ENCODE assay signal across 28 cellular contexts in genomic region chr6:73421534-73421933, GRCh38. TPM values are rescaled to one million over a fixed set of nuclear protein-coding genes. Genes with fewer than 3 reads are reported as not detected.
A peak's percentile ranks its signal among the peaks of the same experiment; 100 is the strongest.
DNase-seq lines count a peak whose midpoint lies in the region; ATAC-seq and TF ChIP-seq lines count a peak whose summit lies in the region.
"Had no signal": no experiment of that assay in that cellular context is flagged by ENCODE, and none has a peak within 500 bp of the region (broad histone marks: within the 10 kb centered on the region; RNA-seq: fewer than 3 reads in every experiment).

No MANE protein-coding gene starts in this region.

- H3K4me3 Mint-ChIP-seq in T-helper 1 cell treated with Interleukin-12 subunit alpha and Interleukin-12 subunit beta and Interleukin-4 antibody, amounts not matched to agents 30 μg/mL and 1 μg/mL, for 36 hours, result peak overlapping the region; percentile 17
- no peak overlapping the region for H3K4me3 Mint-ChIP-seq in CD8-positive, alpha-beta T cell
- H3K4me3 Mint-ChIP-seq in activated T-helper 1 cell treated with anti-CD3 and anti-CD28 coated beads, Interleukin-12 subunit alpha, Interleukin-12 subunit beta, Interleukin-2, Interleukin-4 antibody, amounts not matched to agents 30 ng/mL and 10 ng/mL and 1 ng/mL, durations not matched to agents 14 hours and 24 hours and 36 hours, result peak overlapping the region; percentile 22
- H3K4me3 Mint-ChIP-seq in naive thymus-derived CD8-positive, alpha-beta T cell, result peak overlapping the region in 5 of 10 donors; percentile 33 to 70 (median 49)
- H3K4me3 Mint-ChIP-seq: HFFc6 had no signal

- peaks cover 21% of the 10 kb centered on the region for H3K4me1 Mint-ChIP-seq in T-helper 1 cell treated with Interleukin-12 subunit alpha and Interleukin-12 subunit beta and Interleukin-4 antibody, amounts not matched to agents 30 μg/mL and 1 μg/mL, for 36 hours (ENCODE audit: low read depth)
- H3K4me1 Mint-ChIP-seq in CD8-positive, alpha-beta T cell (ENCODE audit: low read depth), result peaks cover 24% of the 10 kb centered on the region
- peaks cover 25% of the 10 kb centered on the region for H3K4me1 Mint-ChIP-seq in activated T-helper 1 cell treated with anti-CD3 and anti-CD28 coated beads, Interleukin-12 subunit alpha, Interleukin-12 subunit beta, Interleukin-2, Interleukin-4 antibody, amounts not matched to agents 30 ng/mL and 10 ng/mL and 1 ng/mL, durations not matched to agents 14 hours and 24 hours and 36 hours (ENCODE audit: low read depth)
- peaks cover 4 to 22% (median 15%) of the 10 kb centered on the region in 4 donors for H3K4me1 Mint-ChIP-seq in naive thymus-derived CD8-positive, alpha-beta T cell

- H3K4me1 ChIP-seq in CD8-positive, alpha-beta T cell (ENCODE audit: insufficient read depth, low read length), result peaks cover 20% of the 10 kb centered on the region
- H3K4me1 ChIP-seq: gastroesophageal sphincter, transverse colon had no signal

- no peaks in the 10 kb centered on the region for H3K9me3 ChIP-seq in CD8-positive, alpha-beta T cell (ENCODE audit: low read length)
- H3K9me3 ChIP-seq: gastroesophageal sphincter, transverse colon had no signal

- no peak for ATAC-seq in CD8-positive, alpha-beta T cell
- ATAC-seq in naive thymus-derived CD8-positive, alpha-beta T cell, result no peak
- ATAC-seq in GM18517 (IDR thresholded peaks at IDR 0.05; ENCODE audit: unreplicated experiment) (no peak), HG02840 (IDR thresholded peaks at IDR 0.05; ENCODE audit: low FRiP score, unreplicated experiment) (no peak)
- ATAC-seq: gastroesophageal sphincter had no signal

- no peak overlapping the region for H3K4me3 ChIP-seq in CD8-positive, alpha-beta T cell (ENCODE audit: low read depth, low read length)
- H3K4me3 ChIP-seq in coronary artery, result no peak overlapping the region
- H3K4me3 ChIP-seq: cardiac muscle cell, gastroesophageal sphincter, GM23248, transverse colon had no signal

- TF ChIP-seq CTCF in CD8-positive, alpha-beta T cell (IDR thresholded peaks at IDR 0.05), result no peak
- no peak for TF ChIP-seq CTCF in coronary artery (IDR thresholded peaks at IDR 0.05)

- peak overlapping the region; percentile 77 for H3K27ac ChIP-seq in CD8-positive, alpha-beta T cell (ENCODE audit: low read depth, low read length)
- H3K27ac ChIP-seq in coronary artery, result no peak overlapping the region
- H3K27ac ChIP-seq: cardiac muscle cell, gastroesophageal sphincter, GM23248, VCaP had no signal

- CTCF ChIA-PET in CD8-positive, alpha-beta T cell (lab: Charles Lee), result no interaction called here

- peaks cover 40% of the 10 kb centered on the region for H3K36me3 Mint-ChIP-seq in T-helper 1 cell treated with Interleukin-12 subunit alpha and Interleukin-12 subunit beta and Interleukin-4 antibody, amounts not matched to agents 30 μg/mL and 1 μg/mL, for 36 hours (ENCODE audit: low read depth)
- H3K36me3 Mint-ChIP-seq in CD8-positive, alpha-beta T cell, result peaks cover 12% of the 10 kb centered on the region
- H3K36me3 Mint-ChIP-seq in activated T-helper 1 cell treated with anti-CD3 and anti-CD28 coated beads, Interleukin-12 subunit alpha, Interleukin-12 subunit beta, Interleukin-2, Interleukin-4 antibody, amounts not matched to agents 30 ng/mL and 10 ng/mL and 1 ng/mL, durations not matched to agents 14 hours and 24 hours and 36 hours (ENCODE audit: low read depth), result peaks cover 38% of the 10 kb centered on the region
- H3K36me3 Mint-ChIP-seq in naive thymus-derived CD8-positive, alpha-beta T cell, result peaks cover 0 to 9% (median 7%) of the 10 kb centered on the region in 3 donors

- intact Hi-C loops in CD8-positive, alpha-beta T cell (cut with DNase I, micrococcal nuclease), result loop anchor here in 1 of 2 experiments (5.0 kb wide), 1 partner anchor 41 kb away; the partner anchor contains the start of gene MTO1
- intact Hi-C loops in activated T-helper 1 cell treated with anti-CD3 and anti-CD28 coated beads, Interleukin-12 subunit alpha, Interleukin-12 subunit beta, Interleukin-2, Interleukin-4 antibody, amounts not matched to agents 30 ng/mL and 10 ng/mL and 1 ng/mL, durations not matched to agents 14 hours and 24 hours and 36 hours (cut with micrococcal nuclease), result no loop called here

- no peaks in the 10 kb centered on the region for H3K27me3 ChIP-seq in CD8-positive, alpha-beta T cell (ENCODE audit: insufficient read depth, low read length)
- H3K27me3 ChIP-seq: cardiac muscle cell, gastroesophageal sphincter, transverse colon had no signal

- H3K27me3 Mint-ChIP-seq in T-helper 1 cell treated with Interleukin-12 subunit alpha and Interleukin-12 subunit beta and Interleukin-4 antibody, amounts not matched to agents 30 μg/mL and 1 μg/mL, for 36 hours (ENCODE audit: low read depth), result no peaks in the 10 kb centered on the region
- H3K27me3 Mint-ChIP-seq in CD8-positive, alpha-beta T cell (ENCODE audit: low read depth), result no peaks in the 10 kb centered on the region
- no peaks in the 10 kb centered on the region for H3K27me3 Mint-ChIP-seq in activated T-helper 1 cell treated with anti-CD3 and anti-CD28 coated beads, Interleukin-12 subunit alpha, Interleukin-12 subunit beta, Interleukin-2, Interleukin-4 antibody, amounts not matched to agents 30 ng/mL and 10 ng/mL and 1 ng/mL, durations not matched to agents 14 hours and 24 hours and 36 hours (ENCODE audit: insufficient read depth)
- no peaks in the 10 kb centered on the region for H3K27me3 Mint-ChIP-seq in naive thymus-derived CD8-positive, alpha-beta T cell

- no peaks in the 10 kb centered on the region for H3K9me3 Mint-ChIP-seq in T-helper 1 cell treated with Interleukin-12 subunit alpha and Interleukin-12 subunit beta and Interleukin-4 antibody, amounts not matched to agents 30 μg/mL and 1 μg/mL, for 36 hours
- H3K9me3 Mint-ChIP-seq in CD8-positive, alpha-beta T cell, result no peaks in the 10 kb centered on the region
- H3K9me3 Mint-ChIP-seq in activated T-helper 1 cell treated with anti-CD3 and anti-CD28 coated beads, Interleukin-12 subunit alpha, Interleukin-12 subunit beta, Interleukin-2, Interleukin-4 antibody, amounts not matched to agents 30 ng/mL and 10 ng/mL and 1 ng/mL, durations not matched to agents 14 hours and 24 hours and 36 hours, result no peaks in the 10 kb centered on the region
- H3K9me3 Mint-ChIP-seq in naive thymus-derived CD8-positive, alpha-beta T cell, result no peaks in the 10 kb centered on the region
- H3K9me3 Mint-ChIP-seq: HFFc6 had no signal

- peak overlapping the region; percentile 85 for H3K27ac Mint-ChIP-seq in T-helper 1 cell treated with Interleukin-12 subunit alpha and Interleukin-12 subunit beta and Interleukin-4 antibody, amounts not matched to agents 30 μg/mL and 1 μg/mL, for 36 hours
- peak overlapping the region; percentile 95 for H3K27ac Mint-ChIP-seq in CD8-positive, alpha-beta T cell
- peak overlapping the region; percentile 70 for H3K27ac Mint-ChIP-seq in activated T-helper 1 cell treated with anti-CD3 and anti-CD28 coated beads, Interleukin-12 subunit alpha, Interleukin-12 subunit beta, Interleukin-2, Interleukin-4 antibody, amounts not matched to agents 30 ng/mL and 10 ng/mL and 1 ng/mL, durations not matched to agents 14 hours and 24 hours and 36 hours
- peak overlapping the region; percentile 80 to 97 (median 94) for H3K27ac Mint-ChIP-seq in naive thymus-derived CD8-positive, alpha-beta T cell
- H3K27ac Mint-ChIP-seq: HFFc6 had no signal

- no peak for DNase-seq in T-helper 1 cell
- no peak for DNase-seq in CD8-positive, alpha-beta T cell
- DNase-seq in activated T-helper 1 cell treated with anti-CD3 and anti-CD28 coated beads, Interleukin-12 subunit alpha, Interleukin-12 subunit beta, Interleukin-2, Interleukin-4 antibody, amounts not matched to agents 30 ng/mL and 10 ng/mL and 1 ng/mL, durations not matched to agents 14 hours and 24 hours and 36 hours (ENCODE audit: low spot score), result no peak
- no peak for DNase-seq in naive thymus-derived CD8-positive, alpha-beta T cell
- DNase-seq in coronary artery (ENCODE audit: low spot score), result no peak
- DNase-seq: 8988T; activated naive CD4-positive, alpha-beta T cell treated with anti-CD3 and anti-CD28 coated beads, Interleukin-2, amount 50 U/mL, for 16 hours; aorta; GDM1; GM23248; HFFc6; mammary epithelial cell; NCI-H1105; NCI-H1930; NCI-H226; nucleus accumbens; stimulated activated CD8-positive, alpha-beta memory T cell treated with anti-CD3 and anti-CD28 coated beads, Interleukin-4, amount 100 ng/mL, for 48 hours; transverse colon had no signal

- POLR2A ChIA-PET in CD8-positive, alpha-beta T cell (lab: Charles Lee), result interaction anchor here (1.4 kb wide), 1 partner anchor 30 kb away, joined by 4 read pairs; no protein-coding TSS in a partner anchor
- POLR2A ChIA-PET in naive thymus-derived CD8-positive, alpha-beta T cell (lab: Charles Lee), result interaction anchor here (1.7 kb wide), 1 partner anchor 40 kb away, joined by 12 read pairs; the partner anchor contains the start of gene MTO1

- H3K36me3 ChIP-seq in CD8-positive, alpha-beta T cell (ENCODE audit: insufficient read depth, low read length), result no peaks in the 10 kb centered on the region
- H3K36me3 ChIP-seq: cardiac muscle cell had no signal

RNA-seq across cellular contexts. Expression of gene DDX43, which starts 26.9 kb away (rescaled TPM):
- total RNA-seq in CD8-positive, alpha-beta T cell, result under 1 TPM; 0.73 to 0.81 TPM
- total RNA-seq in activated T-helper 1 cell treated with anti-CD3 and anti-CD28 coated beads, Interleukin-12 subunit alpha, Interleukin-12 subunit beta, Interleukin-2, Interleukin-4 antibody, amounts not matched to agents 30 ng/mL and 10 ng/mL and 1 ng/mL, durations not matched to agents 14 hours and 24 hours and 36 hours, result 0.44 and 0.66 TPM in 2 replicates
- 1 to 10 TPM; 1.0 to 1.7 TPM for total RNA-seq in naive thymus-derived CD8-positive, alpha-beta T cell
- 1 to 10 TPM in 2 of 3 donors, under 1 TPM in 1; 0.44 to 1.1 (median 1.0) TPM for polyA plus RNA-seq in naive thymus-derived CD8-positive, alpha-beta T cell
- total RNA-seq: cardiac muscle cell, HFFc6, RPMI7951, SK-MEL-5 had no signal
- polyA plus RNA-seq: cardiac muscle cell, mammary epithelial cell had no signal

RNA-seq across cellular contexts. Expression of gene CGAS, which starts 30.6 kb away (rescaled TPM):
- total RNA-seq in CD8-positive, alpha-beta T cell, result 10 to 100 TPM in 1 of 2 experiments, 1 to 10 TPM in 1; 8.9 to 10.9 TPM
- total RNA-seq in activated T-helper 1 cell treated with anti-CD3 and anti-CD28 coated beads, Interleukin-12 subunit alpha, Interleukin-12 subunit beta, Interleukin-2, Interleukin-4 antibody, amounts not matched to agents 30 ng/mL and 10 ng/mL and 1 ng/mL, durations not matched to agents 14 hours and 24 hours and 36 hours, result 47.6 and 51.1 TPM in 2 replicates
- 1 to 10 TPM; 5.2 to 5.4 TPM for total RNA-seq in naive thymus-derived CD8-positive, alpha-beta T cell
- 1 to 10 TPM; 1.9 to 3.8 (median 2.0) TPM for polyA plus RNA-seq in naive thymus-derived CD8-positive, alpha-beta T cell
- total RNA-seq: cardiac muscle cell, SK-MEL-5 had no signal
- polyA plus RNA-seq: cardiac muscle cell had no signal

RNA-seq across cellular contexts. Expression of gene MTO1, which starts 40.0 kb away (rescaled TPM):
- total RNA-seq in CD8-positive, alpha-beta T cell, result 10 to 100 TPM; 35.7 to 37.0 TPM
- total RNA-seq in activated T-helper 1 cell treated with anti-CD3 and anti-CD28 coated beads, Interleukin-12 subunit alpha, Interleukin-12 subunit beta, Interleukin-2, Interleukin-4 antibody, amounts not matched to agents 30 ng/mL and 10 ng/mL and 1 ng/mL, durations not matched to agents 14 hours and 24 hours and 36 hours, result 33.3 and 45.8 TPM in 2 replicates
- total RNA-seq in naive thymus-derived CD8-positive, alpha-beta T cell, result 10 to 100 TPM; 87.8 to 90.6 TPM
- 10 to 100 TPM; 23.6 to 33.0 (median 25.0) TPM for polyA plus RNA-seq in naive thymus-derived CD8-positive, alpha-beta T cell

RNA-seq across cellular contexts. Expression of gene OOEP, which starts 51.8 kb away (rescaled TPM):
- total RNA-seq in CD8-positive, alpha-beta T cell, result under 1 TPM in 1 of 2 experiments, not detected in 1; 0.49 TPM
- 1.2 TPM in 1 of 2 replicates, not detected in the other for total RNA-seq in activated T-helper 1 cell treated with anti-CD3 and anti-CD28 coated beads, Interleukin-12 subunit alpha, Interleukin-12 subunit beta, Interleukin-2, Interleukin-4 antibody, amounts not matched to agents 30 ng/mL and 10 ng/mL and 1 ng/mL, durations not matched to agents 14 hours and 24 hours and 36 hours
- total RNA-seq in naive thymus-derived CD8-positive, alpha-beta T cell, result under 1 TPM in 1 of 2 experiments, not detected in 1; 0.38 TPM
- polyA plus RNA-seq in naive thymus-derived CD8-positive, alpha-beta T cell, result under 1 TPM in 2 of 3 donors, not detected in 1; 0.51 to 0.60 TPM
- total RNA-seq: cardiac muscle cell, gastroesophageal sphincter, GM23248, HFFc6, pulmonary artery endothelial cell, RPMI7951, SK-MEL-5, transverse colon had no signal
- polyA plus RNA-seq: cardiac muscle cell, GM23248, mammary epithelial cell had no signal

RNA-seq across cellular contexts. Expression of gene KHDC3L, which starts 59.1 kb away (rescaled TPM):
- not detected for total RNA-seq in CD8-positive, alpha-beta T cell
- not detected in 2 replicates for total RNA-seq in activated T-helper 1 cell treated with anti-CD3 and anti-CD28 coated beads, Interleukin-12 subunit alpha, Interleukin-12 subunit beta, Interleukin-2, Interleukin-4 antibody, amounts not matched to agents 30 ng/mL and 10 ng/mL and 1 ng/mL, durations not matched to agents 14 hours and 24 hours and 36 hours
- total RNA-seq in naive thymus-derived CD8-positive, alpha-beta T cell, result not detected
- not detected for polyA plus RNA-seq in naive thymus-derived CD8-positive, alpha-beta T cell
- total RNA-seq: aorta, gastroesophageal sphincter, GM23248, HFFc6, kidney epithelial cell, mammary epithelial cell, pulmonary artery endothelial cell, RPMI7951, SK-MEL-5, transverse colon had no signal
- polyA plus RNA-seq: aorta, cardiac muscle cell, GM23248, mammary epithelial cell had no signal
